19 cellular contexts compared by ENCODE assay signal in genomic region chr12:47413806-47414205, GRCh38.
DNase-seq lines count a peak whose midpoint lies in the region; ATAC-seq and TF ChIP-seq lines count a peak whose summit lies in the region.
"Had no signal": no experiment of that assay in that cellular context is flagged by ENCODE, and none has a peak within 500 bp of the region (broad histone marks: within the 10 kb centered on the region; RNA-seq: fewer than 3 reads in every experiment).

No MANE protein-coding gene starts in this region.

- H3K9me2 ChIP-seq in GM23338 (ENCODE audit: insufficient read depth): no peaks in the 10 kb centered on the region

- H3K4me1 Mint-ChIP-seq in GM23338: peaks cover 9% of the 10 kb centered on the region

- H2AFZ ChIP-seq in GM23338: no peak overlapping the region

- no peak for ATAC-seq in GM23338
- ATAC-seq: esophagus mucosa, heart right ventricle, pancreas, WTC11 had no signal

- H3K27ac ChIP-seq in ascending aorta: peak overlapping the region; percentile 54 to 55
- no peak overlapping the region for H3K27ac ChIP-seq in GM23338 (ENCODE audit: low read depth)
- H3K27ac ChIP-seq: BLaER1, dorsolateral prefrontal cortex, heart right ventricle, pancreas, uterus had no signal

- H3K4me1 ChIP-seq in ascending aorta (peaks cover 0 to 5% of the 10 kb centered on the region in 2 donors), GM23338 (ENCODE audit: insufficient read depth) (0 out of 2 replicates have a peak, but pooled peaks cover 8% of the 10 kb centered on the region)
- H3K4me1 ChIP-seq: BLaER1, heart right ventricle, pancreas, uterus had no signal

- no peak overlapping the region for H3K4me2 ChIP-seq in GM23338
- H3K4me2 ChIP-seq: BLaER1 had no signal

- H3K27ac Mint-ChIP-seq in GM23338: no peak overlapping the region
- H3K27ac Mint-ChIP-seq: T-helper 1 cell treated with Interleukin-12 subunit alpha and Interleukin-12 subunit beta and Interleukin-4 antibody, amounts not matched to agents 30 μg/mL and 1 μg/mL, for 36 hours; WTC11 had no signal

- H3K79me2 ChIP-seq in GM23338 (replicated peaks; ENCODE audit: insufficient read depth): no peaks in the 10 kb centered on the region

- H3K27me3 ChIP-seq in ascending aorta (no peaks in the 10 kb centered on the region), GM23338 (ENCODE audit: insufficient read depth) (no peaks in the 10 kb centered on the region)
- H3K27me3 ChIP-seq: BLaER1, pancreas, uterus had no signal

- no peaks in the 10 kb centered on the region; the same call in 2 of the 3 replicates for H3K9me3 Mint-ChIP-seq in GM23338
- H3K9me3 Mint-ChIP-seq: T-helper 1 cell treated with Interleukin-12 subunit alpha and Interleukin-12 subunit beta and Interleukin-4 antibody, amounts not matched to agents 30 μg/mL and 1 μg/mL, for 36 hours had no signal

- intact Hi-C loops in ascending aorta (cut with DNase I): no loop called here

- H4K20me1 ChIP-seq in GM23338 (replicated peaks; ENCODE audit: insufficient read depth): no peaks in the 10 kb centered on the region
- H4K20me1 ChIP-seq: BLaER1 had no signal

- H3K36me3 ChIP-seq in ascending aorta: no peaks in the 10 kb centered on the region
- no peaks in the 10 kb centered on the region for H3K36me3 ChIP-seq in GM23338 (ENCODE audit: insufficient read depth)
- H3K36me3 ChIP-seq: BLaER1, heart right ventricle, pancreas, uterus had no signal

- no peaks in the 10 kb centered on the region for H3K36me3 Mint-ChIP-seq in GM23338 (ENCODE audit: low read depth)
- H3K36me3 Mint-ChIP-seq: WTC11 had no signal

- TF ChIP-seq CTCF in AG10803 (conservative IDR thresholded peaks at IDR 0.05; ENCODE audit: low read length) (no peak), ascending aorta (IDR thresholded peaks at IDR 0.05) (no peak), GM23338 (conservative IDR thresholded peaks at IDR 0.05; ENCODE audit: low read depth in 2 of 2) (no peak)

- H3K4me3 Mint-ChIP-seq in GM23338: no peak overlapping the region
- H3K4me3 Mint-ChIP-seq: T-helper 1 cell treated with Interleukin-12 subunit alpha and Interleukin-12 subunit beta and Interleukin-4 antibody, amounts not matched to agents 30 μg/mL and 1 μg/mL, for 36 hours; WTC11 had no signal

- no peaks in the 10 kb centered on the region for H3F3A ChIP-seq in GM23338 (replicated peaks; ENCODE audit: low read depth)

- peak; percentile 78 for DNase-seq in AG10803 (ENCODE audit: low read depth)
- peak; percentile 62 for DNase-seq in EL
- DNase-seq in ascending aorta (ENCODE audit: low spot score in 2 of 2): no peak
- peak; percentile 47 for DNase-seq in kidney tubule cell (ENCODE audit: low spot score)
- no peak for DNase-seq in GM23338 (ENCODE audit: low spot score)
- no peak for DNase-seq in NCI-H345 (lab: John Stamatoyannopoulos, UW)
- no peak for DNase-seq in NCI-H446 (lab: John Stamatoyannopoulos, UW)
- DNase-seq: dorsolateral prefrontal cortex, heart right ventricle, islet precursor cell, NCI-H82, pancreas, SIG-M5, substantia nigra, uterus had no signal

- H3K27me3 Mint-ChIP-seq in GM23338 (ENCODE audit: insufficient read depth, low read depth, poor library complexity): no peaks in the 10 kb centered on the region

- H3K9me3 ChIP-seq in ascending aorta: no peaks in the 10 kb centered on the region
- H3K9me3 ChIP-seq: BLaER1, heart right ventricle, pancreas, uterus had no signal

- H3K4me3 ChIP-seq in AG10803 (ENCODE audit: low read length): no peak overlapping the region
- H3K4me3 ChIP-seq in ascending aorta: no peak overlapping the region
- no peak overlapping the region for H3K4me3 ChIP-seq in GM23338
- H3K4me3 ChIP-seq: BLaER1, dorsolateral prefrontal cortex, heart right ventricle, pancreas, uterus had no signal

TF ChIP-seq in GM23338, 12 proteins besides CTCF, POLR2A, EP300 and RAD21 (continues in another document):
- TF ChIP-seq CREB1 (CRISPR knock-in tag; IDR thresholded peaks at IDR 0.05; ENCODE audit: low read depth) (no peak), REST (IDR thresholded peaks at IDR 0.05; ENCODE audit: unreplicated experiment) (no peak), JUNB (IDR thresholded peaks at IDR 0.05; ENCODE audit: unreplicated experiment) (no peak), ZNF114 (CRISPR knock-in tag; IDR thresholded peaks at IDR 0.05) (no peak), ZNF331 (CRISPR knock-in tag; IDR thresholded peaks at IDR 0.05; ENCODE audit: low read depth) (no peak), NANOG (IDR thresholded peaks at IDR 0.05; ENCODE audit: borderline replicate concordance) (no peak), ZNF462 (CRISPR knock-in tag; IDR thresholded peaks at IDR 0.05) (no peak), STAT1 (IDR thresholded peaks at IDR 0.05; ENCODE audit: unreplicated experiment) (no peak)

Comparison
In these comparisons a context has a peak if more than half of its experiments do, and no peak if none do; other contexts are left out.
1. DNase-seq: peak in AG10803 (single experiment), EL (single experiment) and kidney tubule cell (single experiment); none in ascending aorta (0 of 2), GM23338 (single experiment), NCI-H345 (single experiment) and NCI-H446 (0 of 2).